15 cellular contexts compared by ENCODE assay signal in the genomic region with DNA sequence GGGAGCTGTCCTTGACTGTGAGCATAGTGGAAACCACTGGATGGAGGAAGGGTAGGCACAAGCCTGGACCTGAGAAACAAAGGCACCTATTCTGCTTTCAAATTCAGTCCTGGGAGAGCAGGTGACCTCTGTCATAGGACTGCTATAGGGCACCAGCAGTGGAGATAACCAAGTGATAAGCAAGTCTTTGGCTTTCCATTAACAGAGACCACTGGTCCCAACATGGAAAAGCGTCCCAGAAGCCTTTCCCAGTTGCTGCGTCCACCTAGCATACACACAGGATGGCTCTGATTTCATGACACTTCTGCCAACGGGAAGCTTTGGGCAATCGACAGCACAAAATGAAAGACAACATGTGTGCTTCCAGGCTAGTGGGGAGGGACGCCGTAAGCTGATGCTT. TPM values are rescaled to one million over a fixed set of nuclear protein-coding genes. Genes with fewer than 3 reads are reported as not detected.
"Had no signal": no experiment of that assay in that cellular context is flagged by ENCODE, and none has a peak within 500 bp of the region (broad histone marks: within the 10 kb centered on the region; RNA-seq: fewer than 3 reads in every experiment).

No MANE protein-coding gene starts in this region.

- H3K4me3 ChIP-seq: dorsolateral prefrontal cortex, left ventricle myocardium inferior, lower lobe of right lung, thyroid gland, upper lobe of right lung had no signal

- H3K27ac ChIP-seq: dorsolateral prefrontal cortex, left ventricle myocardium inferior, lower lobe of right lung, thyroid gland, upper lobe of right lung had no signal

- H3K4me1 ChIP-seq: left ventricle myocardium inferior, thyroid gland had no signal

- ATAC-seq: natural killer cell had no signal

- H3K27me3 ChIP-seq: thyroid gland, upper lobe of right lung had no signal

- DNase-seq: cortex of kidney; dorsolateral prefrontal cortex; effector CD8-positive, alpha-beta T cell; foreskin melanocyte; immature natural killer cell; left ventricle myocardium inferior; natural killer cell; small intestine; stimulated activated CD4-positive, alpha-beta T cell treated with anti-CD3 and anti-CD28 coated beads, Interleukin-12 subunit alpha, Interleukin-12 subunit beta, amount 100 ng/mL, for 4 hours; stimulated activated naive CD4-positive, alpha-beta T cell treated with Interleukin-2 at 50 U/mL for 16 hours had no signal

- H3K36me3 ChIP-seq: left ventricle myocardium inferior, lower lobe of right lung, thyroid gland, upper lobe of right lung had no signal

- H3K9me3 ChIP-seq: left ventricle myocardium inferior, lower lobe of right lung, thyroid gland, upper lobe of right lung had no signal

RNA-seq across cellular contexts. Expression of a gene that starts 8.9 kb away (rescaled TPM):
- total RNA-seq: myocyte, natural killer cell, osteocyte had no signal
